10 cellular contexts compared by ENCODE assay signal in genomic region chr15:40702077-40702476, GRCh38. TPM values are rescaled to one million over a fixed set of nuclear protein-coding genes. Genes with fewer than 3 reads are reported as not detected.
A peak's percentile ranks its signal among the peaks of the same experiment; 100 is the strongest.
DNase-seq lines count a peak whose midpoint lies in the region; TF ChIP-seq lines count a peak whose summit lies in the region.
"Had no signal": no experiment of that assay in that cellular context is flagged by ENCODE, and none has a peak within 500 bp of the region (broad histone marks: within the 10 kb centered on the region; RNA-seq: fewer than 3 reads in every experiment).

No MANE protein-coding gene starts in this region.

- H3K4me1 ChIP-seq in tibial artery = no peaks in the 10 kb centered on the region
- H3K4me1 ChIP-seq: right atrium auricular region had no signal

- no peak overlapping the region for H3K27ac ChIP-seq in tibial artery
- H3K27ac ChIP-seq: 22Rv1, right atrium auricular region had no signal

- intact Hi-C loops in tibial artery (cut with DNase I; ENCODE audit: low total_unique reads) = no loop called here

- H3K36me3 ChIP-seq in tibial artery = no peaks in the 10 kb centered on the region
- H3K36me3 ChIP-seq: right atrium auricular region had no signal

- H3K27me3 ChIP-seq in tibial artery = no peaks in the 10 kb centered on the region
- H3K27me3 ChIP-seq: right atrium auricular region had no signal

- peak; percentile 18 for DNase-seq in DMS 273 (lab: John Stamatoyannopoulos, UW; ENCODE audit: unreplicated experiment)
- DNase-seq in DMS 273 treated with DMSO at 0.1 percent for 48 hours (lab: John Stamatoyannopoulos, UW) = no peak
- DNase-seq in LHCN-M2 (ENCODE audit: low read depth) = peak; percentile 9
- peak; percentile 28 for DNase-seq in cerebellar cortex (ENCODE audit: low spot score)
- peak; percentile 20 for DNase-seq in myocyte (ENCODE audit: low read depth)
- no peak for DNase-seq in NCI-H146 treated with DMSO at 0.1 percent for 48 hours (lab: John Stamatoyannopoulos, UW; ENCODE audit: unreplicated experiment)
- no peak for DNase-seq in hepatic stellate cell (ENCODE audit: low spot score)
- DNase-seq in tibial artery = no peak

- no peak for TF ChIP-seq CTCF in tibial artery (IDR thresholded peaks at IDR 0.05)

- no peaks in the 10 kb centered on the region for H3K9me3 ChIP-seq in tibial artery
- H3K9me3 ChIP-seq: right atrium auricular region had no signal

- no peak overlapping the region for H3K4me3 ChIP-seq in tibial artery
- H3K4me3 ChIP-seq: right atrium auricular region had no signal

RNA-seq across cellular contexts. Expression of gene RAD51, which starts 7.1 kb away (rescaled TPM):
- total RNA-seq in LHCN-M2 (2014; rRNA removed) = 14.0 and 16.2 TPM in 2 replicates
- polyA plus RNA-seq in LHCN-M2 (2012) = 18.4 TPM
- total RNA-seq in myocyte = 0.94 and 2.3 TPM in 2 replicates
- polyA plus RNA-seq in myocyte (2012) = 0.64 TPM

RNA-seq across cellular contexts. Expression of gene RMDN3, which starts 53.0 kb away (rescaled TPM):
- 16.1 and 16.7 TPM in 2 replicates for total RNA-seq in LHCN-M2 (2014; rRNA removed)
- polyA plus RNA-seq in LHCN-M2 (2012) = 21.4 TPM
- total RNA-seq in myocyte = 22.2 and 25.5 TPM in 2 replicates
- polyA plus RNA-seq in myocyte (2012) = 35.8 TPM

Comparison
In these comparisons a context has a peak if more than half of its experiments do, and no peak if none do; other contexts are left out.
1. DNase-seq: peak in DMS 273 (single experiment), LHCN-M2 (single experiment), cerebellar cortex (single experiment) and myocyte (single experiment); none in DMS 273 treated with DMSO at 0.1 percent for 48 hours (single experiment), NCI-H146 treated with DMSO at 0.1 percent for 48 hours (single experiment), hepatic stellate cell (single experiment) and tibial artery (0 of 2).